ENCODE assay signal across 8 cellular contexts in genomic region chr1:31815752-31816484, GRCh38. TPM values are rescaled to one million over a fixed set of nuclear protein-coding genes. Genes with fewer than 3 reads are reported as not detected.
DNase-seq lines count a peak whose midpoint lies in the region; ATAC-seq and TF ChIP-seq lines count a peak whose summit lies in the region.

SPOCD1 (minus strand) TSS chr1:31816022; CDS start chr1:31815333, 689 bp downstream.

- peak within 1 kb of the TSS; percentile 71 for H3K27ac ChIP-seq in layer of hippocampus (ENCODE audit: low read depth, low read length)

- DNase-seq in NCI-H2107 treated with DMSO at 0.1 percent for 48 hours (lab: John Stamatoyannopoulos, UW; ENCODE audit: unreplicated experiment) (peak; percentile 16), chondrocyte (ENCODE audit: low spot score) (no peak)
- peak; percentile 83 to 85 for DNase-seq in stimulated activated CD4-positive, alpha-beta T cell treated with anti-CD3 and anti-CD28 coated beads, Interleukin-4, amount 100 ng/mL, for 48 hours (ENCODE audit: low read depth in 2 of 2)

- no peaks in the 10 kb centered on the region for H3K36me3 Mint-ChIP-seq in chondrocyte (ENCODE audit: low read depth)

- TF ChIP-seq CTCF in GM12874 (IDR thresholded peaks at IDR 0.05; ENCODE audit: insufficient read depth, low read depth, low read length): peak; percentile 90
- peak; percentile 84 for TF ChIP-seq CTCF in chondrocyte (IDR thresholded peaks at IDR 0.05)

- H3K27ac Mint-ChIP-seq in chondrocyte (ENCODE audit: unreplicated experiment): no peak within 1 kb of the TSS

- H3K4me1 Mint-ChIP-seq in chondrocyte (ENCODE audit: low read depth): no peaks in the 10 kb centered on the region

- no peaks in the 10 kb centered on the region for H3K9me3 Mint-ChIP-seq in chondrocyte (ENCODE audit: low read depth)

- no peaks in the 10 kb centered on the region for H3K27me3 ChIP-seq in layer of hippocampus (ENCODE audit: control insufficient read depth, insufficient read depth, low read length)

- no peak within 1 kb of the TSS for H3K4me3 Mint-ChIP-seq in chondrocyte (ENCODE audit: unreplicated experiment)

- peak; percentile 65 to 87 for ATAC-seq in activated CD4-positive, CD25-positive, alpha-beta regulatory T cell treated with anti-CD3 and anti-CD28 coated beads, Interleukin-2, amount 50 U/mL, for 24 hours
- ATAC-seq in GM19397 (IDR thresholded peaks at IDR 0.05; ENCODE audit: unreplicated experiment): no peak
- ATAC-seq in GM19395 (IDR thresholded peaks at IDR 0.05; ENCODE audit: unreplicated experiment): no peak

- no peaks in the 10 kb centered on the region for H3K27me3 Mint-ChIP-seq in chondrocyte (ENCODE audit: low read depth)

RNA-seq across cellular contexts. Expression of gene SPOCD1, which starts in this region (rescaled TPM):
- total RNA-seq in chondrocyte: 0.46 to 7.3 TPM (median 5.2 TPM) in 3 replicates

Comparison
In these comparisons a context has a peak if more than half of its experiments do, and no peak if none do; other contexts are left out.
1. ATAC-seq: peak in activated CD4-positive, CD25-positive, alpha-beta regulatory T cell treated with anti-CD3 and anti-CD28 coated beads, Interleukin-2, amount 50 U/mL, for 24 hours (2 of 2); none in GM19397 (single experiment) and GM19395 (single experiment).